Comparison of ENCODE assay signal across 19 cellular contexts in genomic region chr22:20009582-20010306, GRCh38.
"Had no signal": no experiment of that assay in that cellular context is flagged by ENCODE, and none has a peak within 500 bp of the region (broad histone marks: within the 10 kb centered on the region; RNA-seq: fewer than 3 reads in every experiment).

No MANE protein-coding gene starts in this region.

- H3K36me3 Mint-ChIP-seq: activated naive CD4-positive, alpha-beta T cell treated with anti-CD3 and anti-CD28 coated beads, Interleukin-2, amount 50 U/mL, for 72 hours; memory B cell; naive thymus-derived CD8-positive, alpha-beta T cell; T-cell had no signal

- H3K36me3 ChIP-seq: adrenal gland, left lung, neutrophil, upper lobe of left lung had no signal

- H3K4me1 Mint-ChIP-seq: activated CD4-positive, alpha-beta T cell treated with anti-CD3 and anti-CD28 coated beads for 36 hours; memory B cell; stimulated activated naive CD8-positive, alpha-beta T cell treated with anti-CD3 and anti-CD28 coated beads, Interleukin-15, amount 100 ng/mL, for 72 hours had no signal

- H3K27ac Mint-ChIP-seq: activated CD4-positive, alpha-beta T cell treated with anti-CD3 and anti-CD28 coated beads for 36 hours; activated T-helper 1 cell treated with anti-CD3 and anti-CD28 coated beads, Interleukin-12 subunit alpha, Interleukin-12 subunit beta, Interleukin-2, Interleukin-4 antibody, amounts not matched to agents 30 ng/mL and 10 ng/mL and 1 ng/mL, durations not matched to agents 14 hours and 24 hours and 36 hours; memory B cell; naive thymus-derived CD8-positive, alpha-beta T cell; stimulated activated naive CD8-positive, alpha-beta T cell treated with anti-CD3 and anti-CD28 coated beads, Interleukin-15, amount 100 ng/mL, for 72 hours; T-cell; WTC11 had no signal

- H3K4me3 ChIP-seq: adrenal gland, left lung, upper lobe of left lung had no signal

- H3K27me3 Mint-ChIP-seq: activated CD4-positive, alpha-beta T cell treated with anti-CD3 and anti-CD28 coated beads for 36 hours; memory B cell; naive thymus-derived CD8-positive, alpha-beta T cell had no signal

- H3K4me3 Mint-ChIP-seq: activated CD4-positive, alpha-beta T cell treated with anti-CD3 and anti-CD28 coated beads for 36 hours; activated T-helper 1 cell treated with anti-CD3 and anti-CD28 coated beads, Interleukin-12 subunit alpha, Interleukin-12 subunit beta, Interleukin-2, Interleukin-4 antibody, amounts not matched to agents 30 ng/mL and 10 ng/mL and 1 ng/mL, durations not matched to agents 14 hours and 24 hours and 36 hours; memory B cell; naive thymus-derived CD8-positive, alpha-beta T cell; stimulated activated naive CD8-positive, alpha-beta T cell treated with anti-CD3 and anti-CD28 coated beads, Interleukin-15, amount 100 ng/mL, for 72 hours; T-cell; WTC11 had no signal

- DNase-seq: activated CD4-positive, alpha-beta T cell treated with anti-CD3 and anti-CD28 coated beads for 36 hours; activated CD4-positive, alpha-beta T cell treated with anti-CD3 and anti-CD28 coated beads, Interleukin-2, amount 50 U/mL, for 48 hours; activated gamma-delta T cell treated with Interleukin-2 at 50 U/mL for 16 hours; dermis blood vessel endothelial cell; effector memory CD4-positive, alpha-beta T cell; hypothalamus; retina; stimulated activated CD4-positive, alpha-beta T cell treated with anti-CD3 and anti-CD28 coated beads, Interleukin-2, amount 100 ng/mL, for 48 hours; stimulated activated naive CD8-positive, alpha-beta T cell treated with anti-CD3 and anti-CD28 coated beads, Interleukin-15, amount 100 ng/mL, for 72 hours; T-cell; upper lobe of left lung had no signal

- H3K9me3 ChIP-seq: adrenal gland, left lung, neutrophil, upper lobe of left lung had no signal

- H3K27me3 ChIP-seq: adrenal gland, upper lobe of left lung had no signal

- H3K27ac ChIP-seq: left lung, neutrophil, upper lobe of left lung had no signal

- ATAC-seq: activated CD4-positive, alpha-beta T cell treated with anti-CD3 and anti-CD28 coated beads for 36 hours; left lung; naive thymus-derived CD8-positive, alpha-beta T cell; stimulated activated naive CD8-positive, alpha-beta T cell treated with anti-CD3 and anti-CD28 coated beads, Interleukin-15, amount 100 ng/mL, for 72 hours; T-cell; WTC11 had no signal

- H3K9me3 Mint-ChIP-seq: activated naive CD4-positive, alpha-beta T cell treated with anti-CD3 and anti-CD28 coated beads, Interleukin-2, amount 50 U/mL, for 72 hours; memory B cell; T-cell had no signal
